ENCODE assay signal across 8 cellular contexts in genomic region chr19:5340637-5341447, GRCh38. TPM values are rescaled to one million over a fixed set of nuclear protein-coding genes. Genes with fewer than 3 reads are reported as not detected.
DNase-seq lines count a peak whose midpoint lies in the region; ATAC-seq lines count a peak whose summit lies in the region.

PTPRS (minus strand) TSS chr19:5340812; CDS start chr19:5286140, 54,672 bp downstream.

- H3K27ac Mint-ChIP-seq in effector memory CD8-positive, alpha-beta T cell: no peak within 1 kb of the TSS
- H3K27ac Mint-ChIP-seq in memory B cell: no peak within 1 kb of the TSS

- peak; percentile 72 for ATAC-seq in effector memory CD8-positive, alpha-beta T cell (replicated peaks)
- ATAC-seq in memory B cell (ENCODE audit: low read depth): peak; percentile 74
- no peak for ATAC-seq in HG02870 (IDR thresholded peaks at IDR 0.05; ENCODE audit: unreplicated experiment)

- H3K36me3 Mint-ChIP-seq in effector memory CD8-positive, alpha-beta T cell (ENCODE audit: insufficient read depth): peaks cover 2% of the 10 kb centered on the region
- H3K36me3 Mint-ChIP-seq in memory B cell: no peaks in the 10 kb centered on the region

- H3K4me1 Mint-ChIP-seq in effector memory CD8-positive, alpha-beta T cell (ENCODE audit: low read depth in 2 of 2): peaks cover 6 to 8% of the 10 kb centered on the region in 2 donors
- H3K4me1 Mint-ChIP-seq in memory B cell: peaks cover 14% of the 10 kb centered on the region

- peaks cover 43 to 54% of the 10 kb centered on the region in 2 donors for H3K27me3 Mint-ChIP-seq in effector memory CD8-positive, alpha-beta T cell
- H3K27me3 Mint-ChIP-seq in memory B cell: peaks cover 27% of the 10 kb centered on the region

- H3K9me3 Mint-ChIP-seq in effector memory CD8-positive, alpha-beta T cell: no peaks in the 10 kb centered on the region
- peaks cover 2% of the 10 kb centered on the region for H3K9me3 Mint-ChIP-seq in memory B cell

- H3K4me3 Mint-ChIP-seq in effector memory CD8-positive, alpha-beta T cell: peak within 1 kb of the TSS; percentile 68 to 72
- H3K4me3 Mint-ChIP-seq in memory B cell: peak within 1 kb of the TSS; percentile 78

- DNase-seq in AG08395 (ENCODE audit: low spot score) (peak; percentile 98), H4 (ENCODE audit: low spot score) (peak; percentile 68), NCI-H460 (ENCODE audit: extremely low read depth, low read depth) (peak; percentile 72), memory B cell (ENCODE audit: low spot score in 2 of 2) (peak; percentile 50 to 70)
- peak; percentile 41 to 48 for DNase-seq in activated CD8-positive, alpha-beta memory T cell treated with anti-CD3 and anti-CD28 coated beads for 4 hours (ENCODE audit: low read depth in 2 of 2)
- DNase-seq in effector memory CD8-positive, alpha-beta T cell: peak; percentile 22 to 42 (median 23)
- peak; percentile 28 to 39 (median 38) for DNase-seq in stimulated activated CD4-positive, alpha-beta T cell treated with anti-CD3 and anti-CD28 coated beads, TNF-alpha, amount 100 ng/mL, for 4 hours (ENCODE audit: low read depth in 3 of 3)

RNA-seq across cellular contexts. Expression of gene PTPRS, which starts in this region (rescaled TPM):
- total RNA-seq in H4 (2014; rRNA removed; shearing (Covaris generic)): 47.4 and 63.8 TPM in 2 replicates
- total RNA-seq in NCI-H460 (2014; rRNA removed; shearing (Covaris generic)): 27.3 and 29.1 TPM in 2 replicates
- 54.0 and 56.2 TPM in 2 replicates for polyA plus RNA-seq in NCI-H460 (2014; cell fraction: nucleus; rRNA removed)

Comparison
In these comparisons a context has a peak if more than half of its experiments do, and no peak if none do; other contexts are left out.
1. DNase-seq: peak in every context shown above with its lines; median percentile 98 in AG08395; 72 in NCI-H460; 68 in H4; 60 in memory B cell; 44 in activated CD8-positive, alpha-beta memory T cell treated with anti-CD3 and anti-CD28 coated beads for 4 hours; 38 in stimulated activated CD4-positive, alpha-beta T cell treated with anti-CD3 and anti-CD28 coated beads, TNF-alpha, amount 100 ng/mL, for 4 hours; 23 in effector memory CD8-positive, alpha-beta T cell.